8 cellular contexts compared by ENCODE assay signal in genomic region chrX:77910108-77910840, GRCh38. TPM values are rescaled to one million over a fixed set of nuclear protein-coding genes. Genes with fewer than 3 reads are reported as not detected.
DNase-seq lines count a peak whose midpoint lies in the region; ATAC-seq and TF ChIP-seq lines count a peak whose summit lies in the region.

Gene ATP7A, plus strand, starts transcription at chrX:77910693. Its CDS starts 60,949 bp downstream, at chrX:77971642.

- no peak for TF ChIP-seq EP300 in gastroesophageal sphincter (IDR thresholded peaks at IDR 0.05)

- no peaks in the 10 kb centered on the region for H3K4me1 ChIP-seq in HCT116 (ENCODE audit: control insufficient read depth in 1 of 2, insufficient read depth in 2 of 2, low read length in 2 of 2)
- H3K4me1 ChIP-seq in MM.1S (ENCODE audit: low read length), result peaks cover 3% of the 10 kb centered on the region; the same call in 1 of the 2 replicates
- peaks cover 0 to 22% (median 0%) of the 10 kb centered on the region in 3 donors for H3K4me1 ChIP-seq in gastroesophageal sphincter

- WGBS in gastroesophageal sphincter (ENCODE audit: low coverage in 1 of 2), 2 donors, result 0 to 24% methylated on average over 4 to 10 of the region's 36 CpGs

- CTCF ChIA-PET in HCT116 (lab: Charles Lee), result interaction anchor here (2.6 kb wide), 1 partner anchor 10 kb away, joined by 9 read pairs; the partner anchor contains the start of gene COX7B

- peak; percentile 61 for TF ChIP-seq RAD21 in HCT116 (IDR thresholded peaks at IDR 0.05; ENCODE audit: low read depth)

- no TSS peak for BruUV-seq in HCT116 (replicated peaks; lab: Mats Ljungman, UMichigan)

- H3K4me3 ChIP-seq in HCT116 (replicated peaks in 1 of 2; ENCODE audit: low read depth in 1 of 2, low read length in 2 of 2) (peak within 1 kb of the TSS; percentile 67 to 73), MM.1S (ENCODE audit: low read length) (peak within 1 kb of the TSS; percentile 65), gastroesophageal sphincter (peak within 1 kb of the TSS; percentile 60 to 99)

- H3K27me3 ChIP-seq in HCT116 (ENCODE audit: insufficient read depth, low read length) (no peaks in the 10 kb centered on the region), MM.1S (replicated peaks; ENCODE audit: insufficient read depth, low read length) (no peaks in the 10 kb centered on the region), gastroesophageal sphincter (no peaks in the 10 kb centered on the region)

- DNase-seq in GM03348 (ENCODE audit: low spot score) (peak; percentile 92), HCT116 (ENCODE audit: low read depth, low spot score) (peak; percentile 54), MM.1S (peak; percentile 93), SIG-M5 (lab: John Stamatoyannopoulos, UW) (peak; percentile 43), non-pigmented ciliary epithelial cell (ENCODE audit: low read depth) (peak; percentile 51), superior temporal gyrus (ENCODE audit: extremely low spot score) (peak; percentile 78)
- peak; percentile 86 for DNase-seq in activated gamma-delta T cell treated with anti-CD3 and anti-CD28 coated beads, Interleukin-2, amount 50 U/mL, for 16 hours (ENCODE audit: low read depth)

- H3F3A ChIP-seq in MM.1S (ENCODE audit: insufficient read depth, low read length), result peaks cover 11% of the 10 kb centered on the region

- H3K36me3 ChIP-seq in HCT116 (ENCODE audit: control insufficient read depth in 1 of 2, insufficient read depth in 2 of 2, low read length in 2 of 2) (no peaks in the 10 kb centered on the region), MM.1S (replicated peaks; ENCODE audit: insufficient read depth, low read length) (no peaks in the 10 kb centered on the region), gastroesophageal sphincter (peaks cover 0 to 13% of the 10 kb centered on the region in 2 donors)

- intact Hi-C loops in HCT116 (cut with micrococcal nuclease), result loop anchor here (2.0 kb wide), 1 partner anchor 115 kb away; no protein-coding TSS in a partner anchor

- TF ChIP-seq CTCF in HCT116 (IDR thresholded peaks at IDR 0.05 in 2 of 3, conservative IDR thresholded peaks at IDR 0.05 in 1 of 3; ENCODE audit: borderline replicate concordance in 1 of 3, insufficient read depth in 1 of 3, low read depth in 2 of 3, low read length in 2 of 3) (peak; percentile 26 to 52 (median 39); a peak in 5 of 6 replicates), MM.1S (IDR thresholded peaks at IDR 0.05; ENCODE audit: low read length) (peak; percentile 50), gastroesophageal sphincter (IDR thresholded peaks at IDR 0.05) (peak; percentile 9 to 81 (median 56))

- RAD21 ChIA-PET in HCT116 (lab: Charles Lee; ENCODE audit: low non-redundant PET in 1 of 2, low total read pairs in 2 of 2, uncharacterized antibody in 2 of 2, unreplicated experiment in 2 of 2), result interaction anchor here in 1 of 2 experiments (0.9 to 1.0 kb wide), 2 partner anchors 114 to 120 kb away, joined by 3 read pairs; no protein-coding TSS in a partner anchor

- H3K27ac ChIP-seq in HCT116 (ENCODE audit: low read depth, low read length) (peak within 1 kb of the TSS; percentile 38; the same call in 1 of the 2 replicates), MM.1S (ENCODE audit: low read length) (peak within 1 kb of the TSS; percentile 64; the same call in 1 of the 2 replicates), gastroesophageal sphincter (peak within 1 kb of the TSS; percentile 74 to 96 (median 83))

- ATAC-seq in HCT116, result peak; percentile 91
- peak; percentile 97 for ATAC-seq in gastroesophageal sphincter

- H3K4me2 ChIP-seq in HCT116 (ENCODE audit: low read length) (peak within 1 kb of the TSS; percentile 77), MM.1S (ENCODE audit: low read depth, low read length) (peak within 1 kb of the TSS; percentile 81)

- H3K9ac ChIP-seq in HCT116 (ENCODE audit: low read length) (peak within 1 kb of the TSS; percentile 63), MM.1S (ENCODE audit: low read length) (peak within 1 kb of the TSS; percentile 57)

- TF ChIP-seq POLR2A in HCT116 (IDR thresholded peaks at IDR 0.05; ENCODE audit: borderline replicate concordance, extremely low read depth, insufficient read depth, insufficient read length) (no peak), gastroesophageal sphincter (IDR thresholded peaks at IDR 0.05) (peak; percentile 41 to 42)

- H3K9me3 ChIP-seq in HCT116 (ENCODE audit: control insufficient read depth in 1 of 2, insufficient read depth in 1 of 2, low read depth in 1 of 2, low read length in 2 of 2) (no peaks in the 10 kb centered on the region), MM.1S (replicated peaks; ENCODE audit: insufficient read depth, low read length) (no peaks in the 10 kb centered on the region), gastroesophageal sphincter (no peaks in the 10 kb centered on the region)

- H2AFZ ChIP-seq in HCT116 (ENCODE audit: low read depth, low read length, poor library complexity, severe bottlenecking) (peak within 1 kb of the TSS; percentile 68), MM.1S (ENCODE audit: low read length) (peak within 1 kb of the TSS; percentile 47)

- H3K9me2 ChIP-seq in HCT116 (ENCODE audit: insufficient read depth), result no peaks in the 10 kb centered on the region
- H3K9me2 ChIP-seq in MM.1S (replicated peaks; ENCODE audit: insufficient read depth, low read length), result no peaks in the 10 kb centered on the region

- POLR2A ChIA-PET in HCT116 (lab: Charles Lee), result interaction anchor here (1.0 to 1.3 kb wide), 2 partner anchors 9 to 11 kb away, joined by 5 to 7 read pairs; partner anchors contain the start of gene COX7B

- H4K20me1 ChIP-seq in HCT116 (ENCODE audit: insufficient read depth), result no peaks in the 10 kb centered on the region
- no peaks in the 10 kb centered on the region for H4K20me1 ChIP-seq in MM.1S (ENCODE audit: insufficient read depth, low read length)

- H3K79me2 ChIP-seq in HCT116 (ENCODE audit: insufficient read depth, low read length), result no peaks in the 10 kb centered on the region; the same call in 1 of the 2 replicates
- H3K79me2 ChIP-seq in MM.1S (ENCODE audit: low read length), result peaks cover 42% of the 10 kb centered on the region

TF ChIP-seq in HCT116, 20 proteins besides CTCF, POLR2A, EP300 and RAD21:
- TF ChIP-seq TCF7L2 (IDR thresholded peaks at IDR 0.05; ENCODE audit: borderline replicate concordance, extremely low read depth, insufficient read depth, insufficient read length) (peak; percentile 18), POLR2AphosphoS5 (IDR thresholded peaks at IDR 0.05; ENCODE audit: low read depth, low read length) (peak; percentile 40; the same call in 1 of the 2 replicates), MAX (IDR thresholded peaks at IDR 0.05) (peak; percentile 70), EZH2phosphoT487 (IDR thresholded peaks at IDR 0.05; ENCODE audit: borderline replicate concordance) (no peak), SIN3A (IDR thresholded peaks at IDR 0.05; ENCODE audit: low read depth) (no peak), ELF1 (IDR thresholded peaks at IDR 0.05; ENCODE audit: borderline replicate concordance, low read depth) (peak; percentile 59), CBX3 (IDR thresholded peaks at IDR 0.05; ENCODE audit: low read depth) (0 out of 2 replicates have a peak, but pooled peaks have one; percentile 12), SP1 (IDR thresholded peaks at IDR 0.05; ENCODE audit: low read depth) (peak; percentile 27; the same call in 1 of the 2 replicates)

RNA-seq across cellular contexts. Expression of gene ATP7A, which starts in this region (rescaled TPM):
- 6.3 TPM for total RNA-seq in HCT116 (2021; ENCODE audit: unreplicated experiment)
- 1.8 and 2.0 TPM in 2 replicates for polyA plus RNA-seq in HCT116 (2012)
- total RNA-seq in gastroesophageal sphincter, result 10 to 100 TPM in 3 of 4 donors, 1 to 10 TPM in 1; 8.6 to 21.2 (median 12.7) TPM

Comparison
In these comparisons a context has a peak if more than half of its experiments do, and no peak if none do; other contexts are left out.
1. Peak in every context shown above with its lines: DNase-seq, ATAC-seq, H3K4me3 ChIP-seq and H3K27ac ChIP-seq.
2. DNase-seq: peak in every context shown above with its lines; median percentile 93 in MM.1S; 92 in GM03348; 86 in activated gamma-delta T cell treated with anti-CD3 and anti-CD28 coated beads, Interleukin-2, amount 50 U/mL, for 16 hours; 78 in superior temporal gyrus; 54 in HCT116; 51 in non-pigmented ciliary epithelial cell; 43 in SIG-M5.